17 cellular contexts compared by ENCODE assay signal in genomic region chr3:23856286-23856685, GRCh38. TPM values are rescaled to one million over a fixed set of nuclear protein-coding genes. Genes with fewer than 3 reads are reported as not detected.
DNase-seq lines count a peak whose midpoint lies in the region; ATAC-seq lines count a peak whose summit lies in the region.
"Had no signal": no experiment of that assay in that cellular context is flagged by ENCODE, and none has a peak within 500 bp of the region (broad histone marks: within the 10 kb centered on the region; RNA-seq: fewer than 3 reads in every experiment).

No MANE protein-coding gene starts in this region.

- H3K4me1 Mint-ChIP-seq in activated T-helper 17 cell treated with anti-CD3 and anti-CD28 coated beads, Interleukin-2, amount 50 U/mL, for 72 hours: peaks cover 25% of the 10 kb centered on the region
- peaks cover 38% of the 10 kb centered on the region for H3K4me1 Mint-ChIP-seq in stimulated activated memory B cell treated with anti-CD40 and anti-IgM and Interleukin-4, amounts not matched to agents 10 μg/mL and 1 μg/mL and 100 μg/mL, for 72 hours

- DNase-seq in NCI-H2171 treated with DMSO at 0.1 percent for 48 hours (lab: John Stamatoyannopoulos, UW) (peak; percentile 14), NCI-H2171 (lab: John Stamatoyannopoulos, UW) (no peak), fibroblast of the conjunctiva (ENCODE audit: low read depth) (peak; percentile 46), NCI-H1092 (lab: John Stamatoyannopoulos, UW) (no peak)
- DNase-seq: activated CD8-positive, alpha-beta memory T cell treated with anti-CD3 and anti-CD28 coated beads, Interleukin-2, amount 10 ng/mL, durations not matched to agents 7 days and 5 days; activated gamma-delta T cell treated with Interleukin-2 at 50 U/mL for 16 hours; effector CD4-positive, alpha-beta T cell; HFFc6; mesendoderm; NCI-H1417 treated with DMSO at 0.1 percent for 48 hours; pancreas; T-cell had no signal

- H3K4me3 Mint-ChIP-seq in activated T-helper 17 cell treated with anti-CD3 and anti-CD28 coated beads, Interleukin-2, amount 50 U/mL, for 72 hours: no peak overlapping the region
- H3K4me3 Mint-ChIP-seq in stimulated activated memory B cell treated with anti-CD40 and anti-IgM and Interleukin-4, amounts not matched to agents 10 μg/mL and 1 μg/mL and 100 μg/mL, for 72 hours: peak overlapping the region; percentile 27
- H3K4me3 Mint-ChIP-seq: activated CD8-positive, alpha-beta memory T cell treated with anti-CD3 and anti-CD28 coated beads, Interleukin-2, amount 10 ng/mL, durations not matched to agents 7 days and 5 days; brain; HFFc6; T-cell had no signal

- no peak for ATAC-seq in activated T-helper 17 cell treated with anti-CD3 and anti-CD28 coated beads, Interleukin-2, amount 50 U/mL, for 72 hours (replicated peaks)
- no peak for ATAC-seq in stimulated activated memory B cell treated with anti-CD40 and anti-IgM and Interleukin-4, amounts not matched to agents 10 μg/mL and 1 μg/mL and 100 μg/mL, for 72 hours
- ATAC-seq in HG02938 (IDR thresholded peaks at IDR 0.05; ENCODE audit: unreplicated experiment) (no peak), HG02870 (IDR thresholded peaks at IDR 0.05; ENCODE audit: unreplicated experiment) (no peak)
- ATAC-seq: activated CD8-positive, alpha-beta memory T cell treated with anti-CD3 and anti-CD28 coated beads, Interleukin-2, amount 10 ng/mL, durations not matched to agents 7 days and 5 days; T-cell had no signal

- H3K27ac Mint-ChIP-seq in activated T-helper 17 cell treated with anti-CD3 and anti-CD28 coated beads, Interleukin-2, amount 50 U/mL, for 72 hours: peak overlapping the region; percentile 76
- H3K27ac Mint-ChIP-seq in stimulated activated memory B cell treated with anti-CD40 and anti-IgM and Interleukin-4, amounts not matched to agents 10 μg/mL and 1 μg/mL and 100 μg/mL, for 72 hours: peak overlapping the region; percentile 65
- H3K27ac Mint-ChIP-seq: activated CD8-positive, alpha-beta memory T cell treated with anti-CD3 and anti-CD28 coated beads, Interleukin-2, amount 10 ng/mL, durations not matched to agents 7 days and 5 days; HFFc6 had no signal

- no peaks in the 10 kb centered on the region for H3K9me3 Mint-ChIP-seq in activated T-helper 17 cell treated with anti-CD3 and anti-CD28 coated beads, Interleukin-2, amount 50 U/mL, for 72 hours
- H3K9me3 Mint-ChIP-seq in stimulated activated memory B cell treated with anti-CD40 and anti-IgM and Interleukin-4, amounts not matched to agents 10 μg/mL and 1 μg/mL and 100 μg/mL, for 72 hours: peaks cover 3% of the 10 kb centered on the region
- H3K9me3 Mint-ChIP-seq: HFFc6 had no signal

- H3K27me3 Mint-ChIP-seq in activated T-helper 17 cell treated with anti-CD3 and anti-CD28 coated beads, Interleukin-2, amount 50 U/mL, for 72 hours: no peaks in the 10 kb centered on the region
- no peaks in the 10 kb centered on the region for H3K27me3 Mint-ChIP-seq in stimulated activated memory B cell treated with anti-CD40 and anti-IgM and Interleukin-4, amounts not matched to agents 10 μg/mL and 1 μg/mL and 100 μg/mL, for 72 hours
- H3K27me3 Mint-ChIP-seq: activated CD8-positive, alpha-beta memory T cell treated with anti-CD3 and anti-CD28 coated beads, Interleukin-2, amount 10 ng/mL, durations not matched to agents 7 days and 5 days; brain; T-cell had no signal

- peaks cover 24% of the 10 kb centered on the region for H3K36me3 Mint-ChIP-seq in activated T-helper 17 cell treated with anti-CD3 and anti-CD28 coated beads, Interleukin-2, amount 50 U/mL, for 72 hours (ENCODE audit: low read depth)
- H3K36me3 Mint-ChIP-seq in stimulated activated memory B cell treated with anti-CD40 and anti-IgM and Interleukin-4, amounts not matched to agents 10 μg/mL and 1 μg/mL and 100 μg/mL, for 72 hours: peaks cover 12% of the 10 kb centered on the region

RNA-seq across cellular contexts. Expression of gene UBE2E1, which starts 50.5 kb away (rescaled TPM):
- total RNA-seq in activated T-helper 17 cell treated with anti-CD3 and anti-CD28 coated beads, Interleukin-2, amount 50 U/mL, for 72 hours: 10 to 100 TPM; 61.4 to 86.9 TPM

Comparison
In these comparisons a context has a peak if more than half of its experiments do, and no peak if none do; other contexts are left out.
1. DNase-seq: peak in NCI-H2171 treated with DMSO at 0.1 percent for 48 hours (single experiment) and fibroblast of the conjunctiva (single experiment); none in NCI-H2171 (single experiment) and NCI-H1092 (single experiment).